In the genomic region with DNA sequence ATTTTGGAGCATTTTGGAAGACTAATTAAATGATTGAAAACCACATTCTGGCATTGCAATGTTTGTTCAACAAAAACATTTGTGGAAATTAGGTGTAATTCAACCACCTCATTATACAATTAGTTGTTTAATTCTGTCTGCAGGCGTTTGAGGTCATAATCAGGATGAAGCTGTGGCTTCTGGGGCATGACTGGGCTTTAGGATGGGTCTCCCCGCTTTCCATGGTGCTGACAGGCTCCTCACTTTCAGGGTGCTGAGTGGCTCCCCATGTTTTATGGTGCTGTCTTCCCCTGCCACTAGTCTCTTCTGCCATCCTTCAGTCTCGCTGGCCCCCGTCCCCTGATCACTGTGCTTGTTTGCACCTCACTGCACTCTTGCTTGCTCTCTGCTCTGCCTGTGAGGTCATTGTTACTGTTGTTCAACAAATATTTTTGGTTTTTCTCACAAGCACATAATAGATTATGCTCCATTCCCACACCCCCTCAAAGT, we compare ENCODE assay signal across 25 cellular contexts. TPM values are rescaled to one million over a fixed set of nuclear protein-coding genes. Genes with fewer than 3 reads are reported as not detected.
"Had no signal": no experiment of that assay in that cellular context is flagged by ENCODE, and none has a peak within 500 bp of the region (broad histone marks: within the 10 kb centered on the region; RNA-seq: fewer than 3 reads in every experiment).

No MANE protein-coding gene starts in this region.

- H3K27me3 Mint-ChIP-seq: stimulated activated naive B cell treated with anti-CD40 and anti-IgM and Interleukin-4, amounts not matched to agents 10 μg/mL and 1 μg/mL and 100 μg/mL, for 72 hours; stimulated activated naive CD8-positive, alpha-beta T cell treated with anti-CD3 and anti-CD28 coated beads, Interleukin-15, amount 100 ng/mL, for 72 hours had no signal

- H3K27ac ChIP-seq: dorsolateral prefrontal cortex, heart left ventricle, ovary, right atrium auricular region, sigmoid colon, skin epidermis, testis, tibial nerve, upper lobe of right lung, vagina had no signal

- DNase-seq: effector CD8-positive, alpha-beta T cell; hippocampal formation; mammary epithelial cell; natural killer cell; nucleus accumbens; ovary; sigmoid colon; stimulated activated CD4-positive, alpha-beta T cell treated with anti-CD3 and anti-CD28 coated beads, Interleukin-2, amount 100 ng/mL, for 24 hours; stimulated activated CD4-positive, alpha-beta T cell treated with anti-CD3 and anti-CD28 coated beads, Interleukin-4, amount 100 ng/mL, for 4 hours; stimulated activated naive B cell treated with anti-CD40 and anti-IgM and Interleukin-4, amounts not matched to agents 10 μg/mL and 1 μg/mL and 100 μg/mL, for 72 hours; stimulated activated naive CD8-positive, alpha-beta T cell treated with anti-CD3 and anti-CD28 coated beads, Interleukin-15, amount 100 ng/mL, for 72 hours; testis; upper lobe of right lung had no signal

- H3K36me3 Mint-ChIP-seq: mesothelial cell of epicardium, natural killer cell had no signal

- H3K4me3 ChIP-seq: dorsolateral prefrontal cortex, heart left ventricle, ovary, right atrium auricular region, sigmoid colon, skin epidermis, testis, tibial nerve, upper lobe of right lung, vagina had no signal

- H3K27ac Mint-ChIP-seq: mesothelial cell of epicardium; natural killer cell; stimulated activated naive B cell treated with anti-CD40 and anti-IgM and Interleukin-4, amounts not matched to agents 10 μg/mL and 1 μg/mL and 100 μg/mL, for 72 hours; stimulated activated naive CD8-positive, alpha-beta T cell treated with anti-CD3 and anti-CD28 coated beads, Interleukin-15, amount 100 ng/mL, for 72 hours had no signal

- H3K9me3 ChIP-seq: heart left ventricle, ovary, right atrium auricular region, sigmoid colon, testis, tibial nerve, upper lobe of right lung, vagina had no signal

- H3K36me3 ChIP-seq: heart left ventricle, ovary, right atrium auricular region, sigmoid colon, tibial nerve, upper lobe of right lung, vagina had no signal

- ATAC-seq: natural killer cell; stimulated activated naive B cell treated with anti-CD40 and anti-IgM and Interleukin-4, amounts not matched to agents 10 μg/mL and 1 μg/mL and 100 μg/mL, for 72 hours; stimulated activated naive CD8-positive, alpha-beta T cell treated with anti-CD3 and anti-CD28 coated beads, Interleukin-15, amount 100 ng/mL, for 72 hours; upper lobe of right lung had no signal

- H3K4me1 ChIP-seq: right atrium auricular region, sigmoid colon, testis, tibial nerve, upper lobe of right lung, vagina had no signal

- H3K9me3 Mint-ChIP-seq: natural killer cell; stimulated activated naive CD8-positive, alpha-beta T cell treated with anti-CD3 and anti-CD28 coated beads, Interleukin-15, amount 100 ng/mL, for 72 hours had no signal

- H3K4me3 Mint-ChIP-seq: mesothelial cell of epicardium; natural killer cell; neural crest cell; stimulated activated naive B cell treated with anti-CD40 and anti-IgM and Interleukin-4, amounts not matched to agents 10 μg/mL and 1 μg/mL and 100 μg/mL, for 72 hours; stimulated activated naive CD8-positive, alpha-beta T cell treated with anti-CD3 and anti-CD28 coated beads, Interleukin-15, amount 100 ng/mL, for 72 hours had no signal

- H3K4me1 Mint-ChIP-seq: mesothelial cell of epicardium, natural killer cell, neural crest cell had no signal

RNA-seq across cellular contexts. Expression of gene ZNF831, which starts 25.5 kb away (rescaled TPM):
- total RNA-seq: fibroblast of lung, glomerular endothelial cell, kidney epithelial cell, mammary epithelial cell, myocyte, neural crest cell had no signal
